In the genomic region with DNA sequence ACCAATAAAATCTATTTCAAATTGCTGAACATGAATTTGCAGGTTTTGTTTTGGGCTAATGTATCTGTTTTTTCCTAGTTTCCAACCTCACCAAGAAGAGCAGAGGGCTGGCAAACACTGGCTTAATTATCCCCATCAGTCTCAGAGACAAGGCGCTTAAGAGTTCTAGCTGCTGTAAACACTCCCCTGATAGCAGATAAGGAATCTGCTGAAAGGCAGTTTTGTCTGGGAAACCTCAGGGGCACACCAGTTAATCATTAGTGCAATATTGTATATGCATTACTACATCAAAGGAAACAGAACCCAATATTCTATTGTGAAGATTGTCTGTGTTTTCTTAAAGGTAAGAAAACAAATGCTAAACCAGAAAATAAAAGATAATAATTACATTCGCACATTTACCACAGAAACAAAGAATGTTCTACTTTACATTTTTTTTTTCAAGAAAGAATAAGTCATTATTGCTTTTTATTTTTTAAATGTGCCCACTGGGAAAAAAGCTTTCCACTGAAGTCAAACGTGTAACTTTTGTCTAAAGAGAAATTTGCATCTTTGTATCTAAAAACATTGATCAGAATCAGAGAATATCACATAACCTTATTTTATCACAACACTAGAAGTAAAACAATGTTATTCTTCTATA, we compare ENCODE assay signal across 1 cellular context.
TF ChIP-seq lines count a peak whose summit lies in the region.

No MANE protein-coding gene starts in this region.

TF ChIP-seq in HEK293, 187 proteins besides CTCF, POLR2A, EP300 and RAD21 (continued from another document):
- no peak for TF ChIP-seq ZNF585B (tag by site-specific recombination; IDR thresholded peaks at IDR 0.05)
- TF ChIP-seq ZNF660 (tag by site-specific recombination; IDR thresholded peaks at IDR 0.05): no peak
- TF ChIP-seq SP7 (tag by site-specific recombination; IDR thresholded peaks at IDR 0.05): no peak
- TF ChIP-seq ZNF555 (tag by site-specific recombination; conservative IDR thresholded peaks at IDR 0.05): no peak
- TF ChIP-seq, protein P1, sequence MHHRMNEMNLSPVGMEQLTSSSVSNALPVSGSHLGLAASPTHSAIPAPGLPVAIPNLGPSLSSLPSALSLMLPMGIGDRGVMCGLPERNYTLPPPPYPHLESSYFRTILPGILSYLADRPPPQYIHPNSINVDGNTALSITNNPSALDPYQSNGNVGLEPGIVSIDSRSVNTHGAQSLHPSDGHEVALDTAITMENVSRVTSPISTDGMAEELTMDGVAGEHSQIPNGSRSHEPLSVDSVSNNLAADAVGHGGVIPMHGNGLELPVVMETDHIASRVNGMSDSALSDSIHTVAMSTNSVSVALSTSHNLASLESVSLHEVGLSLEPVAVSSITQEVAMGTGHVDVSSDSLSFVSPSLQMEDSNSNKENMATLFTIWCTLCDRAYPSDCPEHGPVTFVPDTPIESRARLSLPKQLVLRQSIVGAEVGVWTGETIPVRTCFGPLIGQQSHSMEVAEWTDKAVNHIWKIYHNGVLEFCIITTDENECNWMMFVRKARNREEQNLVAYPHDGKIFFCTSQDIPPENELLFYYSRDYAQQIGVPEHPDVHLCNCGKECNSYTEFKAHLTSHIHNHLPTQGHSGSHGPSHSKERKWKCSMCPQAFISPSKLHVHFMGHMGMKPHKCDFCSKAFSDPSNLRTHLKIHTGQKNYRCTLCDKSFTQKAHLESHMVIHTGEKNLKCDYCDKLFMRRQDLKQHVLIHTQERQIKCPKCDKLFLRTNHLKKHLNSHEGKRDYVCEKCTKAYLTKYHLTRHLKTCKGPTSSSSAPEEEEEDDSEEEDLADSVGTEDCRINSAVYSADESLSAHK (tag by site-specific recombination; IDR thresholded peaks at IDR 0.05): peak; percentile 42; the same call in 1 of the 2 replicates
- no peak for TF ChIP-seq ZNF248 (tag by site-specific recombination; IDR thresholded peaks at IDR 0.05)
- no peak for TF ChIP-seq ZNF510 (tag by site-specific recombination; IDR thresholded peaks at IDR 0.05; ENCODE audit: insufficient replicate concordance)
- no peak for TF ChIP-seq ZNF155 (tag by site-specific recombination; IDR thresholded peaks at IDR 0.05)
- TF ChIP-seq ZNF335 (tag by site-specific recombination; conservative IDR thresholded peaks at IDR 0.05): no peak
- TF ChIP-seq ZNF670 (tag by site-specific recombination; IDR thresholded peaks at IDR 0.05; ENCODE audit: low read depth): no peak
- no peak for TF ChIP-seq ZNF544 (tag by site-specific recombination; IDR thresholded peaks at IDR 0.05)
- TF ChIP-seq GFI1B (tag by site-specific recombination; IDR thresholded peaks at IDR 0.05): no peak
- TF ChIP-seq ZNF19 (tag by site-specific recombination; IDR thresholded peaks at IDR 0.05; ENCODE audit: low read depth): no peak
- peak; percentile 35; the same call in 1 of the 2 replicates for TF ChIP-seq IKZF3 (tag by site-specific recombination; IDR thresholded peaks at IDR 0.05)
- TF ChIP-seq ZNF2 (tag by site-specific recombination; IDR thresholded peaks at IDR 0.05): no peak
- TF ChIP-seq, protein P2, sequence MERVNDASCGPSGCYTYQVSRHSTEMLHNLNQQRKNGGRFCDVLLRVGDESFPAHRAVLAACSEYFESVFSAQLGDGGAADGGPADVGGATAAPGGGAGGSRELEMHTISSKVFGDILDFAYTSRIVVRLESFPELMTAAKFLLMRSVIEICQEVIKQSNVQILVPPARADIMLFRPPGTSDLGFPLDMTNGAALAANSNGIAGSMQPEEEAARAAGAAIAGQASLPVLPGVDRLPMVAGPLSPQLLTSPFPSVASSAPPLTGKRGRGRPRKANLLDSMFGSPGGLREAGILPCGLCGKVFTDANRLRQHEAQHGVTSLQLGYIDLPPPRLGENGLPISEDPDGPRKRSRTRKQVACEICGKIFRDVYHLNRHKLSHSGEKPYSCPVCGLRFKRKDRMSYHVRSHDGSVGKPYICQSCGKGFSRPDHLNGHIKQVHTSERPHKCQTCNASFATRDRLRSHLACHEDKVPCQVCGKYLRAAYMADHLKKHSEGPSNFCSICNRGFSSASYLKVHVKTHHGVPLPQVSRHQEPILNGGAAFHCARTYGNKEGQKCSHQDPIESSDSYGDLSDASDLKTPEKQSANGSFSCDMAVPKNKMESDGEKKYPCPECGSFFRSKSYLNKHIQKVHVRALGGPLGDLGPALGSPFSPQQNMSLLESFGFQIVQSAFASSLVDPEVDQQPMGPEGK (tag by site-specific recombination; IDR thresholded peaks at IDR 0.05): no peak
- TF ChIP-seq, protein P3, sequence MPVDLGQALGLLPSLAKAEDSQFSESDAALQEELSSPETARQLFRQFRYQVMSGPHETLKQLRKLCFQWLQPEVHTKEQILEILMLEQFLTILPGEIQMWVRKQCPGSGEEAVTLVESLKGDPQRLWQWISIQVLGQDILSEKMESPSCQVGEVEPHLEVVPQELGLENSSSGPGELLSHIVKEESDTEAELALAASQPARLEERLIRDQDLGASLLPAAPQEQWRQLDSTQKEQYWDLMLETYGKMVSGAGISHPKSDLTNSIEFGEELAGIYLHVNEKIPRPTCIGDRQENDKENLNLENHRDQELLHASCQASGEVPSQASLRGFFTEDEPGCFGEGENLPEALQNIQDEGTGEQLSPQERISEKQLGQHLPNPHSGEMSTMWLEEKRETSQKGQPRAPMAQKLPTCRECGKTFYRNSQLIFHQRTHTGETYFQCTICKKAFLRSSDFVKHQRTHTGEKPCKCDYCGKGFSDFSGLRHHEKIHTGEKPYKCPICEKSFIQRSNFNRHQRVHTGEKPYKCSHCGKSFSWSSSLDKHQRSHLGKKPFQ (tag by site-specific recombination; IDR thresholded peaks at IDR 0.05): no peak
- TF ChIP-seq ZNF274 (IDR thresholded peaks at IDR 0.05; ENCODE audit: low read length): no peak
- TF ChIP-seq ZNF274 (tag by site-specific recombination; IDR thresholded peaks at IDR 0.05; ENCODE audit: borderline replicate concordance): no peak
- TF ChIP-seq SCRT1 (tag by site-specific recombination; IDR thresholded peaks at IDR 0.05; ENCODE audit: borderline replicate concordance): no peak
- TF ChIP-seq ZNF433 (tag by site-specific recombination; IDR thresholded peaks at IDR 0.05; ENCODE audit: low read depth): no peak
- TF ChIP-seq HOXD13 (CRISPR knock-in tag; IDR thresholded peaks at IDR 0.05; ENCODE audit: borderline replicate concordance): no peak
- TF ChIP-seq GLI4 (tag by site-specific recombination; IDR thresholded peaks at IDR 0.05): no peak
- TF ChIP-seq REPIN1 (tag by site-specific recombination; IDR thresholded peaks at IDR 0.05; ENCODE audit: low read depth): no peak
- TF ChIP-seq TRIM28 (IDR thresholded peaks at IDR 0.05; ENCODE audit: borderline replicate concordance, low read length): peak; percentile 24; the same call in 1 of the 2 replicates
- TF ChIP-seq, protein P4, sequence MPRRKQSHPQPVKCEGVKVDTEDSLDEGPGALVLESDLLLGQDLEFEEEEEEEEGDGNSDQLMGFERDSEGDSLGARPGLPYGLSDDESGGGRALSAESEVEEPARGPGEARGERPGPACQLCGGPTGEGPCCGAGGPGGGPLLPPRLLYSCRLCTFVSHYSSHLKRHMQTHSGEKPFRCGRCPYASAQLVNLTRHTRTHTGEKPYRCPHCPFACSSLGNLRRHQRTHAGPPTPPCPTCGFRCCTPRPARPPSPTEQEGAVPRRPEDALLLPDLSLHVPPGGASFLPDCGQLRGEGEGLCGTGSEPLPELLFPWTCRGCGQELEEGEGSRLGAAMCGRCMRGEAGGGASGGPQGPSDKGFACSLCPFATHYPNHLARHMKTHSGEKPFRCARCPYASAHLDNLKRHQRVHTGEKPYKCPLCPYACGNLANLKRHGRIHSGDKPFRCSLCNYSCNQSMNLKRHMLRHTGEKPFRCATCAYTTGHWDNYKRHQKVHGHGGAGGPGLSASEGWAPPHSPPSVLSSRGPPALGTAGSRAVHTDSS (tag by site-specific recombination; IDR thresholded peaks at IDR 0.05): no peak
- TF ChIP-seq, protein P5, sequence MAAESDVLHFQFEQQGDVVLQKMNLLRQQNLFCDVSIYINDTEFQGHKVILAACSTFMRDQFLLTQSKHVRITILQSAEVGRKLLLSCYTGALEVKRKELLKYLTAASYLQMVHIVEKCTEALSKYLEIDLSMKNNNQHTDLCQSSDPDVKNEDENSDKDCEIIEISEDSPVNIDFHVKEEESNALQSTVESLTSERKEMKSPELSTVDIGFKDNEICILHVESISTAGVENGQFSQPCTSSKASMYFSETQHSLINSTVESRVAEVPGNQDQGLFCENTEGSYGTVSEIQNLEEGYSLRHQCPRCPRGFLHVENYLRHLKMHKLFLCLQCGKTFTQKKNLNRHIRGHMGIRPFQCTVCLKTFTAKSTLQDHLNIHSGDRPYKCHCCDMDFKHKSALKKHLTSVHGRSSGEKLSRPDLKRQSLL (tag by site-specific recombination; IDR thresholded peaks at IDR 0.05): no peak
- TF ChIP-seq, protein P6, sequence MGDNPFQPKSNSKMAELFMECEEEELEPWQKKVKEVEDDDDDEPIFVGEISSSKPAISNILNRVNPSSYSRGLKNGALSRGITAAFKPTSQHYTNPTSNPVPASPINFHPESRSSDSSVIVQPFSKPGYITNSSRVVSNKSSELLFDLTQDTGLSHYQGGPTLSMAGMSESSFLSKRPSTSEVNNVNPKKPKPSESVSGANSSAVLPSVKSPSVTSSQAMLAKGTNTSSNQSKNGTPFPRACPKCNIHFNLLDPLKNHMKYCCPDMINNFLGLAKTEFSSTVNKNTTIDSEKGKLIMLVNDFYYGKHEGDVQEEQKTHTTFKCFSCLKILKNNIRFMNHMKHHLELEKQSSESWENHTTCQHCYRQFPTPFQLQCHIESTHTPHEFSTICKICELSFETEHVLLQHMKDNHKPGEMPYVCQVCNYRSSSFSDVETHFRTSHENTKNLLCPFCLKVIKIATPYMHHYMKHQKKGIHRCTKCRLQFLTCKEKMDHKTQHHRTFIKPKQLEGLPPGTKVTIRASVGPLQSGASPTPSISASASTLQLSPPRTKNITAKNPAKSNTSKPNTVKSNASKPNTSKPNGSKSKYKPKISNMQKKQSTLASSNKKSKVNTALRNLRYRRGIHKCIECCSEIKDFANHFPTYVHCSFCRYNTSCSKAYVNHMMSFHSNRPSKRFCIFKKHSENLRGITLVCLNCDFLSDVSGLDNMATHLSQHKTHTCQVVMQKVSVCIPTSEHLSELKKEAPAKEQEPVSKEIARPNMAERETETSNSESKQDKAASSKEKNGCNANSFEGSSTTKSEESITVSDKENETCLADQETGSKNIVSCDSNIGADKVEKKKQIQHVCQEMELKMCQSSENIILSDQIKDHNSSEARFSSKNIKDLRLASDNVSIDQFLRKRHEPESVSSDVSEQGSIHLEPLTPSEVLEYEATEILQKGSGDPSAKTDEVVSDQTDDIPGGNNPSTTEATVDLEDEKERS (tag by site-specific recombination; IDR thresholded peaks at IDR 0.05): no peak
- TF ChIP-seq MZF1 (tag by site-specific recombination; IDR thresholded peaks at IDR 0.05; ENCODE audit: borderline replicate concordance): no peak
- TF ChIP-seq ZIC2 (tag by site-specific recombination; IDR thresholded peaks at IDR 0.05): no peak
- no peak for TF ChIP-seq MYNN (tag by site-specific recombination; IDR thresholded peaks at IDR 0.05; ENCODE audit: borderline replicate concordance)
- TF ChIP-seq TCF7L2 (IDR thresholded peaks at IDR 0.05; ENCODE audit: borderline replicate concordance, low read depth, low read length): peak; percentile 80; the same call in 1 of the 2 replicates
- TF ChIP-seq, protein P7, sequence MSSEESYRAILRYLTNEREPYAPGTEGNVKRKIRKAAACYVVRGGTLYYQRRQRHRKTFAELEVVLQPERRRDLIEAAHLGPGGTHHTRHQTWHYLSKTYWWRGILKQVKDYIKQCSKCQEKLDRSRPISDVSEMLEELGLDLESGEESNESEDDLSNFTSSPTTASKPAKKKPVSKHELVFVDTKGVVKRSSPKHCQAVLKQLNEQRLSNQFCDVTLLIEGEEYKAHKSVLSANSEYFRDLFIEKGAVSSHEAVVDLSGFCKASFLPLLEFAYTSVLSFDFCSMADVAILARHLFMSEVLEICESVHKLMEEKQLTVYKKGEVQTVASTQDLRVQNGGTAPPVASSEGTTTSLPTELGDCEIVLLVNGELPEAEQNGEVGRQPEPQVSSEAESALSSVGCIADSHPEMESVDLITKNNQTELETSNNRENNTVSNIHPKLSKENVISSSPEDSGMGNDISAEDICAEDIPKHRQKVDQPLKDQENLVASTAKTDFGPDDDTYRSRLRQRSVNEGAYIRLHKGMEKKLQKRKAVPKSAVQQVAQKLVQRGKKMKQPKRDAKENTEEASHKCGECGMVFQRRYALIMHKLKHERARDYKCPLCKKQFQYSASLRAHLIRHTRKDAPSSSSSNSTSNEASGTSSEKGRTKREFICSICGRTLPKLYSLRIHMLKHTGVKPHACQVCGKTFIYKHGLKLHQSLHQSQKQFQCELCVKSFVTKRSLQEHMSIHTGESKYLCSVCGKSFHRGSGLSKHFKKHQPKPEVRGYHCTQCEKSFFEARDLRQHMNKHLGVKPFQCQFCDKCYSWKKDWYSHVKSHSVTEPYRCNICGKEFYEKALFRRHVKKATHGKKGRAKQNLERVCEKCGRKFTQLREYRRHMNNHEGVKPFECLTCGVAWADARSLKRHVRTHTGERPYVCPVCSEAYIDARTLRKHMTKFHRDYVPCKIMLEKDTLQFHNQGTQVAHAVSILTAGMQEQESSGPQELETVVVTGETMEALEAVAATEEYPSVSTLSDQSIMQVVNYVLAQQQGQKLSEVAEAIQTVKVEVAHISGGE (tag by site-specific recombination; conservative IDR thresholded peaks at IDR 0.05; ENCODE audit: low read depth): no peak
- TF ChIP-seq, protein P8, sequence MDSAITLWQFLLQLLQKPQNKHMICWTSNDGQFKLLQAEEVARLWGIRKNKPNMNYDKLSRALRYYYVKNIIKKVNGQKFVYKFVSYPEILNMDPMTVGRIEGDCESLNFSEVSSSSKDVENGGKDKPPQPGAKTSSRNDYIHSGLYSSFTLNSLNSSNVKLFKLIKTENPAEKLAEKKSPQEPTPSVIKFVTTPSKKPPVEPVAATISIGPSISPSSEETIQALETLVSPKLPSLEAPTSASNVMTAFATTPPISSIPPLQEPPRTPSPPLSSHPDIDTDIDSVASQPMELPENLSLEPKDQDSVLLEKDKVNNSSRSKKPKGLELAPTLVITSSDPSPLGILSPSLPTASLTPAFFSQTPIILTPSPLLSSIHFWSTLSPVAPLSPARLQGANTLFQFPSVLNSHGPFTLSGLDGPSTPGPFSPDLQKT (IDR thresholded peaks at IDR 0.05; ENCODE audit: borderline replicate concordance, low read depth, low read length): no peak
- no peak for TF ChIP-seq ZFP69B (tag by site-specific recombination; IDR thresholded peaks at IDR 0.05)
- TF ChIP-seq OSR2 (tag by site-specific recombination; IDR thresholded peaks at IDR 0.05): peak; percentile 39
- TF ChIP-seq, protein P9, sequence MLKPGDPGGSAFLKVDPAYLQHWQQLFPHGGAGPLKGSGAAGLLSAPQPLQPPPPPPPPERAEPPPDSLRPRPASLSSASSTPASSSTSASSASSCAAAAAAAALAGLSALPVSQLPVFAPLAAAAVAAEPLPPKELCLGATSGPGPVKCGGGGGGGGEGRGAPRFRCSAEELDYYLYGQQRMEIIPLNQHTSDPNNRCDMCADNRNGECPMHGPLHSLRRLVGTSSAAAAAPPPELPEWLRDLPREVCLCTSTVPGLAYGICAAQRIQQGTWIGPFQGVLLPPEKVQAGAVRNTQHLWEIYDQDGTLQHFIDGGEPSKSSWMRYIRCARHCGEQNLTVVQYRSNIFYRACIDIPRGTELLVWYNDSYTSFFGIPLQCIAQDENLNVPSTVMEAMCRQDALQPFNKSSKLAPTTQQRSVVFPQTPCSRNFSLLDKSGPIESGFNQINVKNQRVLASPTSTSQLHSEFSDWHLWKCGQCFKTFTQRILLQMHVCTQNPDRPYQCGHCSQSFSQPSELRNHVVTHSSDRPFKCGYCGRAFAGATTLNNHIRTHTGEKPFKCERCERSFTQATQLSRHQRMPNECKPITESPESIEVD (tag by site-specific recombination; IDR thresholded peaks at IDR 0.05): peak; percentile 75
- TF ChIP-seq ZNF707 (tag by site-specific recombination; IDR thresholded peaks at IDR 0.05): no peak
- no peak for TF ChIP-seq ZNF223 (tag by site-specific recombination; IDR thresholded peaks at IDR 0.05)
- TF ChIP-seq KLF16 (tag by site-specific recombination; IDR thresholded peaks at IDR 0.05): no peak
